ENCODE assay signal across 15 cellular contexts in the genomic region with DNA sequence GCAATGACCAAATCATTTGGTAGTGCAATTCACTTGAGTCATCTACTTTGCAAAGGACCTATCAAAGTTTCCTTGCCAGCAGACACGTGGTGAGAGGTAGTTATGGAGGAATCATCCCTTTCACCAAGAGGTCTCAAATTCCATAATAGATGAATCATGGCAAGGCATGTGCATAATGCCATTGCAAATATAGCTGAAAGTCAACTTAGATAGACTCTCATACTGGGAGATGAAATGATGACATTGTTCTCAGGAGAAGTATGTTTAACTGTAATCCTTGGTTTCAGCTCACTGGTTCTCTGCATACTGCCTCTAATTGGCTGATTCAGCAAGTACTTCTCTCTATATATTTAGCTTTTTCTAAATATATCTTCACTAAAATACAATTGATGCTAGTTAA. TPM values are rescaled to one million over a fixed set of nuclear protein-coding genes. Genes with fewer than 3 reads are reported as not detected.
DNase-seq lines count a peak whose midpoint lies in the region; ATAC-seq and TF ChIP-seq lines count a peak whose summit lies in the region.
"Had no signal": no experiment of that assay in that cellular context is flagged by ENCODE, and none has a peak within 500 bp of the region (broad histone marks: within the 10 kb centered on the region; RNA-seq: fewer than 3 reads in every experiment).

No MANE protein-coding gene starts in this region.

- H3K36me3 Mint-ChIP-seq in HFFc6 (ENCODE audit: low read depth): no peaks in the 10 kb centered on the region
- H3K36me3 Mint-ChIP-seq: CD4-positive, CD25-positive, alpha-beta regulatory T cell had no signal

- H3K4me1 Mint-ChIP-seq in HFFc6 (ENCODE audit: low read depth): peaks cover 12% of the 10 kb centered on the region
- H3K4me1 Mint-ChIP-seq: CD4-positive, CD25-positive, alpha-beta regulatory T cell had no signal

- TF ChIP-seq CTCF in AG04449 (IDR thresholded peaks at IDR 0.05; ENCODE audit: insufficient read depth, low read length, missing control alignments) (no peak), HFFc6 (IDR thresholded peaks at IDR 0.05) (no peak)

- ATAC-seq in SK-N-SH treated with all-trans-retinoic acid at 6 μM for 48 hours (peak; percentile 97), GM21360 (IDR thresholded peaks at IDR 0.05; ENCODE audit: unreplicated experiment) (no peak), GM21515 (IDR thresholded peaks at IDR 0.05; ENCODE audit: unreplicated experiment) (no peak), HG03159 (IDR thresholded peaks at IDR 0.05; ENCODE audit: unreplicated experiment) (no peak)
- ATAC-seq: gastroesophageal sphincter, GM12878 had no signal

- CTCF ChIA-PET in AG04449 (lab: Yijun Ruan, JAX): no interaction called here

- DNase-seq in AG04449 (ENCODE audit: low read depth, low spot score) (peak; percentile 83), HFFc6 (peak; percentile 92), fibroblast of the conjunctiva (ENCODE audit: low read depth) (peak; percentile 9)
- DNase-seq in NK-92 treated with Interleukin-12 subunit alpha and Interleukin-12 subunit beta, amount 100 ng/mL, for 24 hours (lab: John Stamatoyannopoulos, UW): no peak
- DNase-seq: activated CD8-positive, alpha-beta memory T cell treated with anti-CD3 and anti-CD28 coated beads, Interleukin-2, amount 50 U/mL, for 4 hours; CD4-positive, CD25-positive, alpha-beta regulatory T cell; posterior cingulate gyrus had no signal

- no peak overlapping the region for H3K4me3 Mint-ChIP-seq in HFFc6
- H3K4me3 Mint-ChIP-seq: CD4-positive, CD25-positive, alpha-beta regulatory T cell had no signal

- no peak overlapping the region for H3K4me3 ChIP-seq in AG04449 (ENCODE audit: low read depth, low read length)
- H3K4me3 ChIP-seq: gastroesophageal sphincter, GM12878, lung, tibial nerve had no signal

- H3K27me3 Mint-ChIP-seq in HFFc6 (ENCODE audit: insufficient read depth): no peaks in the 10 kb centered on the region
- H3K27me3 Mint-ChIP-seq: CD4-positive, CD25-positive, alpha-beta regulatory T cell had no signal

- peak overlapping the region; percentile 45; the same call in 1 of the 2 replicates for H3K27ac Mint-ChIP-seq in HFFc6
- H3K27ac Mint-ChIP-seq: CD4-positive, CD25-positive, alpha-beta regulatory T cell had no signal

- POLR2A ChIA-PET in AG04449 (lab: Yijun Ruan, JAX): no interaction called here

- no peaks in the 10 kb centered on the region for H3K9me3 Mint-ChIP-seq in HFFc6

TF ChIP-seq in SK-N-SH treated with all-trans-retinoic acid at 6 μM for 48 hours, 23 proteins besides CTCF, POLR2A, EP300 and RAD21:
- no peak for TF ChIP-seq RARB (CRISPR knock-in tag; IDR thresholded peaks at IDR 0.05)
- no peak for TF ChIP-seq BACH2 (CRISPR knock-in tag; IDR thresholded peaks at IDR 0.05; ENCODE audit: borderline replicate concordance)
- no peak for TF ChIP-seq ZC3H10 (CRISPR knock-in tag; IDR thresholded peaks at IDR 0.05)
- TF ChIP-seq CSDC2 (CRISPR knock-in tag; IDR thresholded peaks at IDR 0.05): no peak
- TF ChIP-seq, protein P1, sequence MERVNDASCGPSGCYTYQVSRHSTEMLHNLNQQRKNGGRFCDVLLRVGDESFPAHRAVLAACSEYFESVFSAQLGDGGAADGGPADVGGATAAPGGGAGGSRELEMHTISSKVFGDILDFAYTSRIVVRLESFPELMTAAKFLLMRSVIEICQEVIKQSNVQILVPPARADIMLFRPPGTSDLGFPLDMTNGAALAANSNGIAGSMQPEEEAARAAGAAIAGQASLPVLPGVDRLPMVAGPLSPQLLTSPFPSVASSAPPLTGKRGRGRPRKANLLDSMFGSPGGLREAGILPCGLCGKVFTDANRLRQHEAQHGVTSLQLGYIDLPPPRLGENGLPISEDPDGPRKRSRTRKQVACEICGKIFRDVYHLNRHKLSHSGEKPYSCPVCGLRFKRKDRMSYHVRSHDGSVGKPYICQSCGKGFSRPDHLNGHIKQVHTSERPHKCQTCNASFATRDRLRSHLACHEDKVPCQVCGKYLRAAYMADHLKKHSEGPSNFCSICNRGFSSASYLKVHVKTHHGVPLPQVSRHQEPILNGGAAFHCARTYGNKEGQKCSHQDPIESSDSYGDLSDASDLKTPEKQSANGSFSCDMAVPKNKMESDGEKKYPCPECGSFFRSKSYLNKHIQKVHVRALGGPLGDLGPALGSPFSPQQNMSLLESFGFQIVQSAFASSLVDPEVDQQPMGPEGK (CRISPR knock-in tag; IDR thresholded peaks at IDR 0.05; ENCODE audit: borderline replicate concordance): no peak
- TF ChIP-seq ISL1 (CRISPR knock-in tag; IDR thresholded peaks at IDR 0.05): no peak
- no peak for TF ChIP-seq SNAI2 (CRISPR knock-in tag; IDR thresholded peaks at IDR 0.05)
- TF ChIP-seq ZNF70 (CRISPR knock-in tag; IDR thresholded peaks at IDR 0.05): no peak
- TF ChIP-seq GLIS3 (CRISPR knock-in tag; IDR thresholded peaks at IDR 0.05): no peak
- TF ChIP-seq ZFP3 (CRISPR knock-in tag; IDR thresholded peaks at IDR 0.05): no peak
- TF ChIP-seq ESRRG (CRISPR knock-in tag; IDR thresholded peaks at IDR 0.05): no peak
- TF ChIP-seq ARNTL (CRISPR knock-in tag; IDR thresholded peaks at IDR 0.05; ENCODE audit: borderline replicate concordance, low read depth): no peak
- no peak for TF ChIP-seq TOX (CRISPR knock-in tag; IDR thresholded peaks at IDR 0.05; ENCODE audit: borderline replicate concordance)
- TF ChIP-seq TCF4 (CRISPR knock-in tag; IDR thresholded peaks at IDR 0.05; ENCODE audit: borderline replicate concordance): no peak
- TF ChIP-seq CSRNP3 (CRISPR knock-in tag; IDR thresholded peaks at IDR 0.05): no peak

RNA-seq across cellular contexts. Expression of gene CALCRL, which starts 57.2 kb away (rescaled TPM):
- under 1 TPM; 0.57 to 1.00 (median 0.70) TPM for total RNA-seq in HFFc6 (2021; fragmentation: NEBNext Ultra II Directional; extraction: Animal tissue kit (Norgen Biotek cat#: 25700))
